ENCODE assay signal across 8 cellular contexts in the genomic region with DNA sequence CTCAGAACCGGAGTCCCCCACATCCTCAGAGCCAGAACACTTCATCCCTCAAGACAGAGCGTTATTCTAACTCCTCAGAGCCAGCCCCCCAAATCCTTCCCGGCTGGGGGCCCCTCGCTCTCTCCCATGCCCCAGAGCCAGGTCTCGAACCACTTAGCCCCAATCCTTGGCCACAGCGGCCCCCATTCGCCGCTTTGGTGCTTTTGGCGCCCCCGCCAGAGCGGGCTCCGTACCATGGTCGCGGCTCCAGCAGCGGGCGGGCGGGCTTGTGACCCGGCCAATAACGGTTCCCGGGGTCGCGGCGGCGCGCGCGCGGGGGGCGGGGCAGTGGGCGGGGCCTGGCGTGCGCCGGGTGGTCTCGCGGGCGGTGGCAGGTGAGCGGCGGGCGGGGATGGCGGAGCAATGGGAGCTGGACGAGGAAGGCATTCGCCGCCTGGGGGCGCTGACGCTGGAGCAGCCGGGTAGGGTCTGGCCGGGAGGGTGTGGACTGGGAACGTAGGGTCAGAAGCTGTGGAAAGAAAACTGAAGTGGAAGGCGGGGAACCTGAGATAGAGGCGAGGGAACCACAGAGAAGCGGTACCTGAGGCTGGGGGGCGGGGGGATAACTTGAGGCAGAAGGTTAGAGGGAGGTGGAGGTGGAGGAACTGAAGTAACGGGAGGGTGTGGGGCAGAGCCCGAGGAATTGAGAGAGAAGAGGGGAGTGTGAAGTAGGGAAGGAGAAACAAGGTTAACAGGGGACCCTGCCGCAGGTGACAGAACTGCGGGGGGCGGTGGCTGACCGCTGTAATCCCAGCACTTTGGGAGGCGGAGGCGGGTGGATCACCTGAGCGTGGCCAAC. TPM values are rescaled to one million over a fixed set of nuclear protein-coding genes. Genes with fewer than 3 reads are reported as not detected.
A peak's percentile ranks its signal among the peaks of the same experiment; 100 is the strongest.
DNase-seq lines count a peak whose midpoint lies in the region; ATAC-seq, FAIRE-seq and TF ChIP-seq lines count a peak whose summit lies in the region.

TSS of gene KCTD19 (minus strand) at position 270 of the 838 bp plus-strand sequence. CDS start at position 236, 34 bp downstream.
TSS of gene LRRC36 (plus strand) at position 344 of the 838 bp plus-strand sequence. CDS start at position 392, 48 bp downstream.

- H3K4me3 Mint-ChIP-seq in activated T-cell treated with anti-CD3 and anti-CD28 coated beads, Interleukin-2, amount 50 U/mL, for 24 hours: peak within 1 kb of the TSS; percentile 81
- H3K4me3 Mint-ChIP-seq in nephron progenitor cell: peak within 1 kb of the TSS; percentile 88

- FAIRE-seq in GM18507 (lab: Jason Lieb, UNC): no peak

- peak within 1 kb of the TSS; percentile 48 for H3K27ac Mint-ChIP-seq in activated T-cell treated with anti-CD3 and anti-CD28 coated beads, Interleukin-2, amount 50 U/mL, for 24 hours
- H3K27ac Mint-ChIP-seq in nephron progenitor cell: no peak within 1 kb of the TSS

- TF ChIP-seq CTCF in fibroblast of pulmonary artery (IDR thresholded peaks at IDR 0.05; ENCODE audit: low read length, missing control alignments) (peak; percentile 36), nephron progenitor cell (IDR thresholded peaks at IDR 0.05) (peak; percentile 33)

- H3K4me1 Mint-ChIP-seq in activated T-cell treated with anti-CD3 and anti-CD28 coated beads, Interleukin-2, amount 50 U/mL, for 24 hours (ENCODE audit: low read depth): peaks cover 10% of the 10 kb centered on the region
- peaks cover 11% of the 10 kb centered on the region for H3K4me1 Mint-ChIP-seq in nephron progenitor cell

- DNase-seq in GM18507 (ENCODE audit: extremely low spot score, insufficient read length, low read depth): peak; percentile 46
- peak; percentile 52 for DNase-seq in NCI-H524 treated with DMSO at 0.1 percent for 48 hours (lab: John Stamatoyannopoulos, UW)
- peak; percentile 79 for DNase-seq in activated T-cell treated with anti-CD3 and anti-CD28 coated beads, Interleukin-2, amount 50 U/mL, for 24 hours
- no peak for DNase-seq in fibroblast of pulmonary artery (ENCODE audit: low read depth)
- peak; percentile 96 for DNase-seq in nephron progenitor cell
- peak; percentile 14 for DNase-seq in stimulated activated naive CD4-positive, alpha-beta T cell treated with Interleukin-2 at 50 U/mL for 16 hours (lab: John Stamatoyannopoulos, UW)
- no peak for DNase-seq in H4 (ENCODE audit: low spot score)

- no peaks in the 10 kb centered on the region for H3K9me3 Mint-ChIP-seq in activated T-cell treated with anti-CD3 and anti-CD28 coated beads, Interleukin-2, amount 50 U/mL, for 24 hours
- H3K9me3 Mint-ChIP-seq in nephron progenitor cell: no peaks in the 10 kb centered on the region

- no peaks in the 10 kb centered on the region for H3K36me3 Mint-ChIP-seq in activated T-cell treated with anti-CD3 and anti-CD28 coated beads, Interleukin-2, amount 50 U/mL, for 24 hours (ENCODE audit: low read depth)
- no peaks in the 10 kb centered on the region for H3K36me3 Mint-ChIP-seq in nephron progenitor cell (ENCODE audit: low read depth)

- peak within 1 kb of the TSS; percentile 27 for H3K4me3 ChIP-seq in fibroblast of pulmonary artery (replicated peaks; ENCODE audit: low read depth, low read length)

- ATAC-seq in GM18520 (IDR thresholded peaks at IDR 0.05; ENCODE audit: unreplicated experiment): no peak

- peaks cover 39% of the 10 kb centered on the region for H3K27me3 Mint-ChIP-seq in activated T-cell treated with anti-CD3 and anti-CD28 coated beads, Interleukin-2, amount 50 U/mL, for 24 hours
- peaks cover 81% of the 10 kb centered on the region for H3K27me3 Mint-ChIP-seq in nephron progenitor cell (ENCODE audit: low read depth, poor library complexity)

RNA-seq across cellular contexts. Expression of gene KCTD19, which starts in this region (rescaled TPM):
- not detected in 2 replicates for total RNA-seq in H4 (2014; rRNA removed; shearing (Covaris generic))

RNA-seq across cellular contexts. Expression of gene LRRC36, which starts in this region (rescaled TPM):
- 0.79 TPM in 1 of 2 replicates, not detected in the other for total RNA-seq in H4 (2014; rRNA removed; shearing (Covaris generic))

Comparison
In these comparisons a context has a peak if more than half of its experiments do, and no peak if none do; other contexts are left out.
1. DNase-seq: peak in GM18507 (single experiment), NCI-H524 treated with DMSO at 0.1 percent for 48 hours (single experiment), activated T-cell treated with anti-CD3 and anti-CD28 coated beads, Interleukin-2, amount 50 U/mL, for 24 hours (single experiment), nephron progenitor cell (single experiment) and stimulated activated naive CD4-positive, alpha-beta T cell treated with Interleukin-2 at 50 U/mL for 16 hours (single experiment); none in fibroblast of pulmonary artery (single experiment) and H4 (single experiment).